ENCODE assay signal across 28 cellular contexts in the genomic region with DNA sequence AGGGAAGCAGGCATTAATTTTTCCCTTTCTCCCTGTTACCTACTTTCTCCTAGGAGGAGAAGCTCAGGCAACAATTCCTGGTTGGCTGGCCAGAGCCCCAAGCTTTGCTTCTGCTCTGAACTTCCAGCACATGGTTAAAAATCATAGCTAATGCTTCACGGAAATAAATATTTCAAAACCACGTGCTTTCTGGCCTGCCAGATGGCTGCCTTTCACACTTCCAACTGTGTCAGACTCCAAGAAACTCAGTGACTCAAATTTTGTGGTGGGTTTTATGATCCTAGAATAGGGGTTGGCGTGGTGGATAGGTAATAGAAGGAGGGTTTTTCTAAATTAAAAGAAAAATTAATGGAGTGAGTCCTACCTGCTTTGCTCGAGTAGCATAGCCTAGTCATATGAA. TPM values are rescaled to one million over a fixed set of nuclear protein-coding genes. Genes with fewer than 3 reads are reported as not detected.
DNase-seq lines count a peak whose midpoint lies in the region; ATAC-seq and TF ChIP-seq lines count a peak whose summit lies in the region.
"Had no signal": no experiment of that assay in that cellular context is flagged by ENCODE, and none has a peak within 500 bp of the region (broad histone marks: within the 10 kb centered on the region; RNA-seq: fewer than 3 reads in every experiment).

No MANE protein-coding gene starts in this region.

- intact Hi-C loops in dorsolateral prefrontal cortex (cut with DNase I) (loop anchor here in 1 of 2 donors (5.0 to 10.0 kb wide), 2 partner anchors 104 to 966 kb away; a partner anchor contains a TSS), thyroid gland (cut with DNase I) (no loop called here)

- no peak for TF ChIP-seq POLR2A in thyroid gland (IDR thresholded peaks at IDR 0.05)

- 58 to 86% methylated on average over 4 of the region's 4 CpGs for WGBS in thyroid gland, 2 donors

- H3K27me3 ChIP-seq in MG63 (no peaks in the 10 kb centered on the region; the same call in 1 of the 2 replicates), dorsolateral prefrontal cortex (no peaks in the 10 kb centered on the region), thyroid gland (no peaks in the 10 kb centered on the region)
- H3K27me3 ChIP-seq: ascending aorta, esophagus muscularis mucosa, Peyer's patch, right atrium auricular region had no signal

- H3K36me3 ChIP-seq in MG63 (no peaks in the 10 kb centered on the region), thyroid gland (no peaks in the 10 kb centered on the region)
- H3K36me3 ChIP-seq: ascending aorta, esophagus muscularis mucosa, left ventricle myocardium inferior, Peyer's patch, right atrium auricular region had no signal

- H3K4me3 ChIP-seq in MG63 (no peak overlapping the region), dorsolateral prefrontal cortex (no peak overlapping the region), thyroid gland (replicated peaks in 1 of 3) (no peak overlapping the region)
- H3K4me3 ChIP-seq: ascending aorta, esophagus muscularis mucosa, left ventricle myocardium inferior, Peyer's patch, right atrium auricular region had no signal

- peaks cover 15% of the 10 kb centered on the region for H3K27me3 Mint-ChIP-seq in nephron (ENCODE audit: low read depth)
- H3K27me3 Mint-ChIP-seq: B cell; stimulated activated naive CD8-positive, alpha-beta T cell treated with anti-CD3 and anti-CD28 coated beads, Interleukin-15, Interleukin-2, amounts not matched to agents 100 ng/mL and 50 ng/mL, for 24 hours had no signal

- peak overlapping the region; percentile 32 to 50 (median 37) for H3K27ac Mint-ChIP-seq in nephron
- H3K27ac Mint-ChIP-seq: activated T-cell treated with anti-CD3 and anti-CD28 coated beads, Interleukin-2, amount 50 U/mL, for 72 hours; B cell; CD4-positive, alpha-beta memory T cell; stimulated activated naive CD8-positive, alpha-beta T cell treated with anti-CD3 and anti-CD28 coated beads, Interleukin-15, Interleukin-2, amounts not matched to agents 100 ng/mL and 50 ng/mL, for 24 hours had no signal

- DNase-seq in DMS79 treated with DMSO at 0.1 percent for 48 hours (lab: John Stamatoyannopoulos, UW) (peak; percentile 93), MG63 (peak; percentile 15), dorsolateral prefrontal cortex (peak in 1 of 10 donors; percentile 30), thyroid gland (no peak), GM10266 (ENCODE audit: extremely low spot score) (no peak), LoVo (ENCODE audit: low spot score) (no peak)
- DNase-seq: activated CD4-positive, alpha-beta T cell treated with anti-CD3 and anti-CD28 coated beads, Interleukin-2, amount 50 U/mL, for 48 hours; activated CD4-positive, CD25-positive, alpha-beta regulatory T cell treated with anti-CD3 and anti-CD28 coated beads, Interleukin-2, amount 50 U/mL, for 72 hours; activated T-cell treated with anti-CD3 and anti-CD28 coated beads, Interleukin-2, amount 50 U/mL, for 72 hours; CD4-positive, alpha-beta memory T cell; central memory CD4-positive, alpha-beta T cell; dermis blood vessel endothelial cell; foreskin melanocyte; left ventricle myocardium inferior; mesendoderm; NCI-H187 treated with DMSO at 0.1 percent for 48 hours; NCI-H69; Peyer's patch; SHP77 treated with DMSO at 0.1 percent for 48 hours; stimulated activated CD8-positive, alpha-beta memory T cell treated with anti-CD3 and anti-CD28 coated beads, Interleukin-4, amount 100 ng/mL, for 48 hours; T-helper 2 cell had no signal

- no peaks in the 10 kb centered on the region for H3K9me3 ChIP-seq in MG63
- H3K9me3 ChIP-seq in thyroid gland = no peaks in the 10 kb centered on the region
- H3K9me3 ChIP-seq: ascending aorta, esophagus muscularis mucosa, left ventricle myocardium inferior, Peyer's patch, right atrium auricular region had no signal

- H3K4me1 Mint-ChIP-seq in nephron = peaks cover 64% of the 10 kb centered on the region

- H3K27ac ChIP-seq in dorsolateral prefrontal cortex (peak overlapping the region in 42 of 59 donors; percentile 4 to 84 (median 55)), thyroid gland (no peak overlapping the region)
- H3K27ac ChIP-seq: ascending aorta, esophagus muscularis mucosa, left ventricle myocardium inferior, Peyer's patch had no signal

- no peaks in the 10 kb centered on the region for H3K36me3 Mint-ChIP-seq in nephron (ENCODE audit: low read depth)
- H3K36me3 Mint-ChIP-seq: CD4-positive, alpha-beta memory T cell had no signal

- H3K4me1 ChIP-seq in thyroid gland = peaks cover 0 to 9% of the 10 kb centered on the region in 2 donors
- H3K4me1 ChIP-seq: ascending aorta had no signal

- no peak overlapping the region for H3K4me3 Mint-ChIP-seq in nephron
- H3K4me3 Mint-ChIP-seq: activated T-cell treated with anti-CD3 and anti-CD28 coated beads, Interleukin-2, amount 50 U/mL, for 72 hours; B cell; CD4-positive, alpha-beta memory T cell; stimulated activated naive CD8-positive, alpha-beta T cell treated with anti-CD3 and anti-CD28 coated beads, Interleukin-15, Interleukin-2, amounts not matched to agents 100 ng/mL and 50 ng/mL, for 24 hours had no signal

- no peak for ATAC-seq in HG02798 (IDR thresholded peaks at IDR 0.05; ENCODE audit: poor library complexity, unreplicated experiment)
- ATAC-seq: activated T-cell treated with anti-CD3 and anti-CD28 coated beads, Interleukin-2, amount 50 U/mL, for 72 hours had no signal

- no peaks in the 10 kb centered on the region for H3K9me3 Mint-ChIP-seq in nephron
- H3K9me3 Mint-ChIP-seq: activated T-cell treated with anti-CD3 and anti-CD28 coated beads, Interleukin-2, amount 50 U/mL, for 72 hours; stimulated activated naive CD8-positive, alpha-beta T cell treated with anti-CD3 and anti-CD28 coated beads, Interleukin-15, Interleukin-2, amounts not matched to agents 100 ng/mL and 50 ng/mL, for 24 hours had no signal

- TF ChIP-seq CTCF in dorsolateral prefrontal cortex (IDR thresholded peaks at IDR 0.05 in 54 of 56, conservative IDR thresholded peaks at IDR 0.05 in 2 of 56; ENCODE audit: low read depth in 1 of 56, partially characterized antibody in 56 of 56) (no peak), nephron (IDR thresholded peaks at IDR 0.05; ENCODE audit: unreplicated experiment in 3 of 3) (no peak), thyroid gland (IDR thresholded peaks at IDR 0.05) (no peak), GM10266 (IDR thresholded peaks at IDR 0.05; ENCODE audit: control insufficient read depth, insufficient read depth, low read depth, missing control alignments) (no peak)

RNA-seq across cellular contexts. Expression of a gene that starts 58.5 kb away (rescaled TPM):
- 20.4 and 44.0 TPM in 2 replicates for total RNA-seq in MG63 (2014; rRNA removed; shearing (Covaris generic); ENCODE audit: low replicate concordance)
- total RNA-seq in dorsolateral prefrontal cortex = 100 to 1,000 TPM in 9 of 120 experiments, 10 to 100 TPM in 111; 49.4 to 107 (median 80.7) TPM
- 10 to 100 TPM; 37.2 to 68.9 (median 40.0) TPM for total RNA-seq in thyroid gland

Comparison
In these comparisons a context has a peak if more than half of its experiments do, and no peak if none do; other contexts are left out.
1. DNase-seq: peak in DMS79 treated with DMSO at 0.1 percent for 48 hours (single experiment) and MG63 (single experiment); none in thyroid gland (0 of 2), GM10266 (single experiment) and LoVo (single experiment).
2. H3K27ac ChIP-seq: peak in dorsolateral prefrontal cortex (42 of 59); none in thyroid gland (0 of 3).